In genomic region chr20:59322813-59323469, GRCh38 we compare ENCODE assay signal across 15 cellular contexts.
"Had no signal": no experiment of that assay in that cellular context is flagged by ENCODE, and none has a peak within 500 bp of the region (broad histone marks: within the 10 kb centered on the region; RNA-seq: fewer than 3 reads in every experiment).

No MANE protein-coding gene starts in this region.

- H3K4me3 ChIP-seq: coronary artery, right atrium auricular region, smooth muscle cell, tibial artery, vagina had no signal

- ATAC-seq: activated CD8-positive, alpha-beta memory T cell treated with anti-CD3 and anti-CD28 coated beads, Interleukin-2, amount 10 ng/mL, durations not matched to agents 7 days and 5 days; stimulated activated effector memory CD8-positive, alpha-beta T cell treated with anti-CD3 and anti-CD28 coated beads, Interleukin-12 subunit alpha, Interleukin-12 subunit beta, amount 100 ng/mL, for 72 hours had no signal

- DNase-seq: activated CD4-positive, alpha-beta T cell treated with anti-CD3 and anti-CD28 coated beads, Interleukin-2, amount 50 U/mL, for 48 hours; activated CD4-positive, CD25-positive, alpha-beta regulatory T cell treated with anti-CD3 and anti-CD28 coated beads, Interleukin-2, amount 50 U/mL, for 72 hours; activated CD8-positive, alpha-beta memory T cell treated with anti-CD3 and anti-CD28 coated beads, Interleukin-2, amount 10 ng/mL, durations not matched to agents 7 days and 5 days; activated gamma-delta T cell treated with Interleukin-2 at 50 U/mL for 16 hours; activated naive CD8-positive, alpha-beta T cell treated with anti-CD3 and anti-CD28 coated beads for 36 hours; activated T-cell treated with anti-CD3 and anti-CD28 coated beads, Interleukin-2, amount 50 U/mL, for 24 hours; effector CD8-positive, alpha-beta T cell; hippocampal formation; kidney glomerular epithelial cell; tibial artery had no signal
